In the genomic region with DNA sequence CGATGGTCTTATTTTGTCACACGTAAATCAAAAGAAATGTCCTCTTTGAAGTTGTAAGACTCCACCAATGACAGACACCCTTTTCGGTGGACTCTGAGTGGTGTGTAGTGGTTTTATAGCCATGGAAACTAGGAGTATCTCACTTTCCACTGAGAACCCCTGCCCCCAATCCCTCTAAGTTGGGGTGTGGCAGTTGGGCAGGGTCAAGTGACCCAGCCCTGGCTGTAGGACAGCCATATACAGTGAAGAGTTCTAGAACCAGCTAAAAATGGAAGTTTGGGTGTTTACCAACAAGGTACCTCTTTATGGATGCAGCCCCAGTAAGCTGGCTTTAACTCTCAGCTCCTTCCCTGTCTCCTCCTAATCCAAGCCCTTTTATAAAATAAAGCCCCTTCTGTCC, we compare ENCODE assay signal across 24 cellular contexts. TPM values are rescaled to one million over a fixed set of nuclear protein-coding genes. Genes with fewer than 3 reads are reported as not detected.
DNase-seq lines count a peak whose midpoint lies in the region; ATAC-seq, FAIRE-seq and TF ChIP-seq lines count a peak whose summit lies in the region.
"Had no signal": no experiment of that assay in that cellular context is flagged by ENCODE, and none has a peak within 500 bp of the region (broad histone marks: within the 10 kb centered on the region; RNA-seq: fewer than 3 reads in every experiment).

No MANE protein-coding gene starts in this region.

- H3K27me3 ChIP-seq in HepG2 (ENCODE audit: control insufficient read depth in 1 of 2, insufficient read depth in 2 of 2, low read length in 2 of 2) (0 out of 5 replicates have a peak, but pooled peaks cover 0 to 1% of the 10 kb centered on the region in 2 experiments), right lobe of liver (no peaks in the 10 kb centered on the region), neural progenitor cell (no peaks in the 10 kb centered on the region)
- H3K27me3 ChIP-seq: BE2C had no signal

- no peak overlapping the region for H3K4me3 Mint-ChIP-seq in neural progenitor cell
- H3K4me3 Mint-ChIP-seq: CD14-positive monocyte; CD4-positive, alpha-beta T cell; CD8-positive, alpha-beta memory T cell; HFFc6 had no signal

- DNase-seq in HepG2 (ENCODE audit: low spot score): no peak
- no peak for DNase-seq in right lobe of liver
- DNase-seq in NCI-H82 treated with DMSO at 0.1 percent for 48 hours (lab: John Stamatoyannopoulos, UW; ENCODE audit: unreplicated experiment): peak; percentile 80
- DNase-seq in neural progenitor cell (ENCODE audit: low spot score): no peak
- DNase-seq in KG1 (lab: John Stamatoyannopoulos, UW): no peak
- DNase-seq in RKO (ENCODE audit: low spot score): no peak
- DNase-seq: BE2C; CD4-positive, alpha-beta T cell; CD8-positive, alpha-beta memory T cell; DMS53; DMS79 treated with DMSO at 0.1 percent for 48 hours; GF-D8; GOT3; HFFc6 had no signal

- TF ChIP-seq EP300 in HepG2 (IDR thresholded peaks at IDR 0.05; ENCODE audit: low read depth in 2 of 2, low read length in 2 of 2) (no peak), HepG2 (CRISPR knock-in tag; IDR thresholded peaks at IDR 0.05; ENCODE audit: borderline replicate concordance) (no peak)

- intact Hi-C loops in HepG2 (cut with micrococcal nuclease; ENCODE audit: unreplicated experiment) (no loop called here), right lobe of liver (cut with DNase I) (loop anchor here in 1 of 2 donors (10.0 kb wide), 1 partner anchor 98 kb away; no protein-coding TSS in a partner anchor)

- no TSS peak for BruUV-seq in HepG2 (replicated peaks; lab: Mats Ljungman, UMichigan)

- ATAC-seq in HepG2 (no peak), right lobe of liver (no peak)

- H3K9ac ChIP-seq in HepG2 (ENCODE audit: insufficient read depth, low read depth, low read length) (no peak overlapping the region), neural progenitor cell (no peak overlapping the region)
- H3K9ac ChIP-seq: BLaER1 treated with 17β-estradiol and CSF1 and Interleukin-3, amounts not matched to agents 10 nM and 100 nM had no signal

- H3K27ac Mint-ChIP-seq in neural progenitor cell: peak overlapping the region; percentile 40
- H3K27ac Mint-ChIP-seq: CD14-positive monocyte; CD4-positive, alpha-beta T cell; CD8-positive, alpha-beta memory T cell; HFFc6 had no signal

- no peak for TF ChIP-seq CTCF in HepG2 (CRISPR knock-in tag; IDR thresholded peaks at IDR 0.05)
- TF ChIP-seq CTCF in right lobe of liver (IDR thresholded peaks at IDR 0.05): no peak
- no peak for TF ChIP-seq CTCF in neural progenitor cell (IDR thresholded peaks at IDR 0.05)

- H3K36me3 Mint-ChIP-seq in neural progenitor cell: peaks cover 21% of the 10 kb centered on the region
- H3K36me3 Mint-ChIP-seq: CD14-positive monocyte; CD8-positive, alpha-beta memory T cell had no signal

- H3K36me3 ChIP-seq in HepG2 (replicated peaks in 1 of 2; ENCODE audit: control insufficient read depth in 1 of 2, insufficient read depth in 2 of 2, low read length in 2 of 2) (peaks cover 0 to 5% of the 10 kb centered on the region in 2 experiments; a peak in 3 of 5 replicates), right lobe of liver (no peaks in the 10 kb centered on the region), neural progenitor cell (no peaks in the 10 kb centered on the region)
- H3K36me3 ChIP-seq: BE2C, HAP-1 had no signal

- no peaks in the 10 kb centered on the region for H3K79me2 ChIP-seq in HepG2 (ENCODE audit: insufficient read depth, low read length)
- H3K79me2 ChIP-seq in neural progenitor cell (ENCODE audit: low read depth): no peaks in the 10 kb centered on the region

- H3K4me2 ChIP-seq in HepG2 (ENCODE audit: low read depth, low read length) (no peak overlapping the region), neural progenitor cell (no peak overlapping the region)

- H4K20me1 ChIP-seq in HepG2 (ENCODE audit: insufficient read depth, low read length) (peaks cover 9% of the 10 kb centered on the region), neural progenitor cell (ENCODE audit: low read depth) (peaks cover 20% of the 10 kb centered on the region)

- peaks cover 5% of the 10 kb centered on the region for H3K27me3 Mint-ChIP-seq in neural progenitor cell (ENCODE audit: insufficient read depth, low read depth)

- CTCF ChIA-PET in HepG2 (lab: Yijun Ruan, JAX; ENCODE audit: low intra/inter-chr PET ratio, low total read pairs): no interaction called here

- H3K4me1 ChIP-seq in HepG2 (ENCODE audit: insufficient read depth, low read length): peaks cover 38% of the 10 kb centered on the region
- H3K4me1 ChIP-seq in right lobe of liver: peaks cover 0 to 7% (median 3%) of the 10 kb centered on the region in 4 donors
- H3K4me1 ChIP-seq in neural progenitor cell: peaks cover 21% of the 10 kb centered on the region
- H3K4me1 ChIP-seq: BE2C, HAP-1 had no signal

- H2AFZ ChIP-seq in HepG2 (ENCODE audit: low read length) (no peak overlapping the region), neural progenitor cell (replicated peaks) (no peak overlapping the region)

- H3K27ac ChIP-seq in HepG2 (ENCODE audit: extremely low read length, insufficient read depth, low read length) (no peak overlapping the region), right lobe of liver (no peak overlapping the region), neural progenitor cell (no peak overlapping the region)
- H3K27ac ChIP-seq: 22Rv1; BLaER1 treated with 17β-estradiol and CSF1 and Interleukin-3, amounts not matched to agents 10 nM and 100 nM had no signal

- no peaks in the 10 kb centered on the region for H3K9me3 ChIP-seq in HepG2 (ENCODE audit: low read length)
- no peaks in the 10 kb centered on the region for H3K9me3 ChIP-seq in right lobe of liver
- no peaks in the 10 kb centered on the region for H3K9me3 ChIP-seq in neural progenitor cell (ENCODE audit: low read depth)
- H3K9me3 ChIP-seq: BE2C; BLaER1 treated with 17β-estradiol and CSF1 and Interleukin-3, amounts not matched to agents 10 nM and 100 nM; HAP-1 had no signal

- H3K4me3 ChIP-seq in HepG2 (replicated peaks in 1 of 3; ENCODE audit: insufficient read depth in 1 of 3, low read depth in 2 of 3, low read length in 3 of 3) (no peak overlapping the region), right lobe of liver (no peak overlapping the region), neural progenitor cell (no peak overlapping the region)
- H3K4me3 ChIP-seq: BLaER1 treated with 17β-estradiol and CSF1 and Interleukin-3, amounts not matched to agents 10 nM and 100 nM; HAP-1 had no signal

- FAIRE-seq in HepG2 (lab: Jason Lieb, UNC): no peak
- FAIRE-seq: A204.1, GM12891, GM18507, H54 had no signal

- H3K9me3 Mint-ChIP-seq in neural progenitor cell: no peaks in the 10 kb centered on the region
- H3K9me3 Mint-ChIP-seq: CD4-positive, alpha-beta T cell; HFFc6 had no signal

- POLR2A ChIA-PET in HepG2 (lab: Yijun Ruan, JAX): interaction anchor here (1.5 kb wide), 1 partner anchor 12 kb away, joined by 3 read pairs; no protein-coding TSS in a partner anchor

- no peak for TF ChIP-seq RAD21 in HepG2 (CRISPR knock-in tag; IDR thresholded peaks at IDR 0.05)

- H3F3A ChIP-seq in neural progenitor cell (ENCODE audit: low read depth): peaks cover 9% of the 10 kb centered on the region

- 97% methylated on average over 3 of the region's 3 CpGs for WGBS in HepG2 (ENCODE audit: low lambda C conversion rate)
- WGBS in right lobe of liver (ENCODE audit: insufficient coverage, low coverage, low lambda C conversion rate, missing lambda C conversion rate): 100% methylated on average over 1 of the region's 3 CpGs

- in situ Hi-C loops in HepG2 (cut with HindIII; ENCODE audit: extremely low pct_ligation_motif_present, low pct_unique_long_range_greater_than_20kb): no loop called here

- no peak for TF ChIP-seq POLR2A in HepG2 (IDR thresholded peaks at IDR 0.05; ENCODE audit: insufficient read depth in 1 of 2, low read depth in 2 of 2, low read length in 2 of 2)
- no peak for TF ChIP-seq POLR2A in right lobe of liver (IDR thresholded peaks at IDR 0.05)

- peaks cover 64% of the 10 kb centered on the region for H3K4me1 Mint-ChIP-seq in neural progenitor cell
- H3K4me1 Mint-ChIP-seq: CD8-positive, alpha-beta memory T cell had no signal

RNA-seq across cellular contexts. Expression of gene C22orf31, which starts 5.2 kb away (rescaled TPM):
- total RNA-seq in HepG2 (2016; rRNA removed; fragmentation: Illumina TruSeq; extraction: Trizol) (not detected in 2 replicates), right lobe of liver (not detected), neural progenitor cell (ENCODE audit: low replicate concordance) (not detected in 2 replicates)
- not detected in 2 replicates for total RNA-seq in HepG2 (2016; cell fraction: cytosol; rRNA removed; fragmentation: Illumina TruSeq; extraction: Trizol; ENCODE audit: low read depth)
- 0.19 TPM in 1 of 2 replicates, not detected in the other for total RNA-seq in HepG2 (2016; cell fraction: insoluble cytoplasmic fraction; rRNA removed; fragmentation: Illumina TruSeq; extraction: Trizol)
- total RNA-seq in HepG2 (2016; cell fraction: membrane; rRNA removed; fragmentation: Illumina TruSeq; extraction: Trizol): not detected in 2 replicates
- total RNA-seq in HepG2 (2016; cell fraction: nucleus; rRNA removed; fragmentation: Illumina TruSeq; extraction: Trizol): not detected in 2 replicates
- polyA plus RNA-seq in HepG2 (2011; rRNA removed): not detected in 2 replicates
- polyA plus RNA-seq in HepG2 (2011; cell fraction: cytosol; rRNA removed): not detected in 2 replicates
- polyA plus RNA-seq in HepG2 (2011; cell fraction: nucleus; rRNA removed): not detected in 2 replicates
- polyA plus RNA-seq in HepG2 (2012): not detected in 2 replicates
- polyA plus RNA-seq in HepG2 (2016; cell fraction: cytosol; fragmentation: Illumina TruSeq; extraction: Trizol; ENCODE audit: low read depth): 0.25 TPM in 1 of 2 replicates, not detected in the other
- polyA plus RNA-seq in HepG2 (2016; cell fraction: insoluble cytoplasmic fraction; fragmentation: Illumina TruSeq; extraction: Trizol; ENCODE audit: low read depth): not detected in 2 replicates
- not detected in 2 replicates for polyA plus RNA-seq in HepG2 (2016; cell fraction: membrane; fragmentation: Illumina TruSeq; extraction: Trizol; ENCODE audit: low read depth)
- not detected in 2 replicates for polyA plus RNA-seq in HepG2 (2016; cell fraction: nucleus; fragmentation: Illumina TruSeq; extraction: Trizol; ENCODE audit: insufficient read depth, low read depth)
- not detected in 2 replicates for polyA minus RNA-seq in HepG2 (2011; rRNA and poly(A)+ RNA removed; ENCODE audit: low replicate concordance)
- polyA minus RNA-seq in HepG2 (2011; cell fraction: cytosol; rRNA and poly(A)+ RNA removed): not detected in 2 replicates
- not detected in 2 replicates for polyA minus RNA-seq in HepG2 (2011; cell fraction: nucleus; rRNA and poly(A)+ RNA removed)
- total RNA-seq: CD4-positive, alpha-beta T cell; CD8-positive, alpha-beta memory T cell; Daoy; G401; HFFc6 had no signal
- polyA plus RNA-seq: CD14-positive monocyte; CD8-positive, alpha-beta memory T cell had no signal

RNA-seq across cellular contexts. Expression of gene KREMEN1, which starts 16.4 kb away (rescaled TPM):
- total RNA-seq in HepG2 (2016; rRNA removed; fragmentation: Illumina TruSeq; extraction: Trizol) (10.2 and 13.8 TPM in 2 replicates), right lobe of liver (1 to 10 TPM; 1.7 to 6.7 (median 3.0) TPM), neural progenitor cell (ENCODE audit: low replicate concordance) (1.4 and 1.9 TPM in 2 replicates)
- total RNA-seq in HepG2 (2016; cell fraction: cytosol; rRNA removed; fragmentation: Illumina TruSeq; extraction: Trizol; ENCODE audit: low read depth): 1.6 and 2.8 TPM in 2 replicates
- total RNA-seq in HepG2 (2016; cell fraction: insoluble cytoplasmic fraction; rRNA removed; fragmentation: Illumina TruSeq; extraction: Trizol): 8.1 and 13.9 TPM in 2 replicates
- total RNA-seq in HepG2 (2016; cell fraction: membrane; rRNA removed; fragmentation: Illumina TruSeq; extraction: Trizol): 6.5 and 7.3 TPM in 2 replicates
- total RNA-seq in HepG2 (2016; cell fraction: nucleus; rRNA removed; fragmentation: Illumina TruSeq; extraction: Trizol): 10.2 and 12.6 TPM in 2 replicates
- polyA plus RNA-seq in HepG2 (2011; rRNA removed): 8.9 and 9.8 TPM in 2 replicates
- 8.5 and 10.8 TPM in 2 replicates for polyA plus RNA-seq in HepG2 (2011; cell fraction: cytosol; rRNA removed)
- 5.2 and 6.3 TPM in 2 replicates for polyA plus RNA-seq in HepG2 (2011; cell fraction: nucleus; rRNA removed)
- 5.6 and 7.9 TPM in 2 replicates for polyA plus RNA-seq in HepG2 (2012)
- polyA plus RNA-seq in HepG2 (2016; cell fraction: cytosol; fragmentation: Illumina TruSeq; extraction: Trizol; ENCODE audit: low read depth): 1.5 TPM in 2 replicates
- 9.5 and 11.0 TPM in 2 replicates for polyA plus RNA-seq in HepG2 (2016; cell fraction: insoluble cytoplasmic fraction; fragmentation: Illumina TruSeq; extraction: Trizol; ENCODE audit: low read depth)
- polyA plus RNA-seq in HepG2 (2016; cell fraction: membrane; fragmentation: Illumina TruSeq; extraction: Trizol; ENCODE audit: low read depth): 4.1 and 5.6 TPM in 2 replicates
- 20.4 and 21.5 TPM in 2 replicates for polyA plus RNA-seq in HepG2 (2016; cell fraction: nucleus; fragmentation: Illumina TruSeq; extraction: Trizol; ENCODE audit: insufficient read depth, low read depth)
- 1.5 and 13.8 TPM in 2 replicates for polyA minus RNA-seq in HepG2 (2011; rRNA and poly(A)+ RNA removed; ENCODE audit: low replicate concordance)
- 5.3 and 6.3 TPM in 2 replicates for polyA minus RNA-seq in HepG2 (2011; cell fraction: cytosol; rRNA and poly(A)+ RNA removed)
- 1.8 and 2.7 TPM in 2 replicates for polyA minus RNA-seq in HepG2 (2011; cell fraction: nucleus; rRNA and poly(A)+ RNA removed)
- total RNA-seq: CD4-positive, alpha-beta T cell had no signal
- polyA plus RNA-seq: CD8-positive, alpha-beta memory T cell had no signal
